In genomic region chr20:35929301-35929700, GRCh38 we compare ENCODE assay signal across 22 cellular contexts. TPM values are rescaled to one million over a fixed set of nuclear protein-coding genes. Genes with fewer than 3 reads are reported as not detected.
DNase-seq lines count a peak whose midpoint lies in the region; ATAC-seq and TF ChIP-seq lines count a peak whose summit lies in the region.
"Had no signal": no experiment of that assay in that cellular context is flagged by ENCODE, and none has a peak within 500 bp of the region (broad histone marks: within the 10 kb centered on the region; RNA-seq: fewer than 3 reads in every experiment).

No MANE protein-coding gene starts in this region.

- no peaks in the 10 kb centered on the region for H3K27me3 ChIP-seq in naive thymus-derived CD4-positive, alpha-beta T cell (ENCODE audit: control insufficient read depth in 2 of 2, insufficient read depth in 2 of 2, low read length in 2 of 2)
- H3K27me3 ChIP-seq: BLaER1 had no signal

- no peaks in the 10 kb centered on the region for H3K9me3 Mint-ChIP-seq in activated naive CD8-positive, alpha-beta T cell (ENCODE audit: low read depth)
- H3K9me3 Mint-ChIP-seq in activated naive CD8-positive, alpha-beta T cell treated with anti-CD3 and anti-CD28 coated beads for 36 hours: no peaks in the 10 kb centered on the region
- peaks cover 0 to 3% (median 0%) of the 10 kb centered on the region in 11 donors for H3K9me3 Mint-ChIP-seq in naive thymus-derived CD4-positive, alpha-beta T cell
- H3K9me3 Mint-ChIP-seq: CD14-positive monocyte; CD8-positive, alpha-beta memory T cell; HFFc6 had no signal

- POLR2A ChIA-PET in naive thymus-derived CD4-positive, alpha-beta T cell (lab: Charles Lee): no interaction called here

- peaks cover 12% of the 10 kb centered on the region for H3K36me3 Mint-ChIP-seq in activated naive CD8-positive, alpha-beta T cell
- H3K36me3 Mint-ChIP-seq in activated naive CD8-positive, alpha-beta T cell treated with anti-CD3 and anti-CD28 coated beads for 36 hours: peaks cover 15% of the 10 kb centered on the region
- peaks cover 3 to 51% (median 31%) of the 10 kb centered on the region in 5 donors for H3K36me3 Mint-ChIP-seq in naive thymus-derived CD4-positive, alpha-beta T cell

- CTCF ChIA-PET in naive thymus-derived CD4-positive, alpha-beta T cell (lab: Charles Lee): no interaction called here

- no peaks in the 10 kb centered on the region for H3K4me1 Mint-ChIP-seq in activated naive CD8-positive, alpha-beta T cell (ENCODE audit: low read depth)
- peaks cover 2% of the 10 kb centered on the region for H3K4me1 Mint-ChIP-seq in activated naive CD8-positive, alpha-beta T cell treated with anti-CD3 and anti-CD28 coated beads for 36 hours
- H3K4me1 Mint-ChIP-seq in naive thymus-derived CD4-positive, alpha-beta T cell: peaks cover 0 to 13% (median 4%) of the 10 kb centered on the region in 7 donors
- H3K4me1 Mint-ChIP-seq: CD14-positive monocyte had no signal

- ATAC-seq in naive thymus-derived CD4-positive, alpha-beta T cell: no peak
- ATAC-seq in GM21447 (IDR thresholded peaks at IDR 0.05; ENCODE audit: unreplicated experiment): no peak
- no peak for ATAC-seq in GM19452 (IDR thresholded peaks at IDR 0.05; ENCODE audit: unreplicated experiment)
- ATAC-seq: GM12878, HCT116 had no signal

- no peak overlapping the region for H3K4me3 Mint-ChIP-seq in activated naive CD8-positive, alpha-beta T cell
- H3K4me3 Mint-ChIP-seq in activated naive CD8-positive, alpha-beta T cell treated with anti-CD3 and anti-CD28 coated beads for 36 hours: no peak overlapping the region
- H3K4me3 Mint-ChIP-seq in naive thymus-derived CD4-positive, alpha-beta T cell: no peak overlapping the region
- H3K4me3 Mint-ChIP-seq: CD14-positive monocyte; CD8-positive, alpha-beta memory T cell; HFFc6 had no signal

- H3K9me3 ChIP-seq in naive thymus-derived CD4-positive, alpha-beta T cell (ENCODE audit: control insufficient read depth in 2 of 3, low read length in 3 of 3): no peaks in the 10 kb centered on the region
- H3K9me3 ChIP-seq: BLaER1 had no signal

- peak overlapping the region; percentile 25 for H3K27ac Mint-ChIP-seq in activated naive CD8-positive, alpha-beta T cell
- no peak overlapping the region for H3K27ac Mint-ChIP-seq in activated naive CD8-positive, alpha-beta T cell treated with anti-CD3 and anti-CD28 coated beads for 36 hours
- H3K27ac Mint-ChIP-seq in naive thymus-derived CD4-positive, alpha-beta T cell: peak overlapping the region in 5 of 9 donors; percentile 12 to 75 (median 48)
- H3K27ac Mint-ChIP-seq: HFFc6 had no signal

- intact Hi-C loops in naive thymus-derived CD4-positive, alpha-beta T cell (cut with micrococcal nuclease): no loop called here

- H3K4me3 ChIP-seq in epithelial cell of esophagus (ENCODE audit: low read length): no peak overlapping the region
- no peak overlapping the region for H3K4me3 ChIP-seq in naive thymus-derived CD4-positive, alpha-beta T cell (ENCODE audit: low read length)
- H3K4me3 ChIP-seq: BLaER1, GM12878 had no signal

- TF ChIP-seq CTCF in epithelial cell of esophagus (IDR thresholded peaks at IDR 0.05; ENCODE audit: insufficient read depth, low read depth, low read length, missing control alignments): no peak

- H3K27ac ChIP-seq in naive thymus-derived CD4-positive, alpha-beta T cell (ENCODE audit: low read depth, low read length): no peak overlapping the region
- H3K27ac ChIP-seq: BLaER1 had no signal

- no peak for DNase-seq in activated naive CD8-positive, alpha-beta T cell treated with anti-CD3 and anti-CD28 coated beads for 36 hours
- DNase-seq in epithelial cell of esophagus (ENCODE audit: low read depth): peak; percentile 36
- DNase-seq in naive thymus-derived CD4-positive, alpha-beta T cell: no peak
- DNase-seq in UCSD-AML1 (lab: John Stamatoyannopoulos, UW; ENCODE audit: unreplicated experiment): no peak
- DNase-seq in hypothalamus (lab: John Stamatoyannopoulos, UW): no peak
- DNase-seq: 8988T; CD8-positive, alpha-beta memory T cell; COR-L47; DMS 273 treated with DMSO at 0.1 percent for 48 hours; DMS53; DND-41; EL; GOT3; H7; HFFc6 had no signal

- H3K27me3 Mint-ChIP-seq in activated naive CD8-positive, alpha-beta T cell: no peaks in the 10 kb centered on the region
- no peaks in the 10 kb centered on the region for H3K27me3 Mint-ChIP-seq in activated naive CD8-positive, alpha-beta T cell treated with anti-CD3 and anti-CD28 coated beads for 36 hours
- H3K27me3 Mint-ChIP-seq in naive thymus-derived CD4-positive, alpha-beta T cell: no peaks in the 10 kb centered on the region

- H3K4me1 ChIP-seq in naive thymus-derived CD4-positive, alpha-beta T cell (ENCODE audit: control insufficient read depth in 2 of 2, insufficient read depth in 2 of 2, low read length in 2 of 2): no peaks in the 10 kb centered on the region
- H3K4me1 ChIP-seq: BLaER1 had no signal

- H3K36me3 ChIP-seq in naive thymus-derived CD4-positive, alpha-beta T cell (ENCODE audit: control insufficient read depth in 2 of 3, insufficient read depth in 3 of 3, low read length in 3 of 3): peaks cover 16 to 68% (median 17%) of the 10 kb centered on the region in 3 experiments

RNA-seq across cellular contexts. Expression of gene SCAND1, which starts 25.0 kb away (rescaled TPM):
- total RNA-seq in activated naive CD8-positive, alpha-beta T cell treated with anti-CD3 and anti-CD28 coated beads for 36 hours: 10 to 100 TPM; 47.4 to 47.8 TPM
- 10 to 100 TPM; 41.8 to 56.2 (median 51.7) TPM for total RNA-seq in naive thymus-derived CD4-positive, alpha-beta T cell
- polyA plus RNA-seq in naive thymus-derived CD4-positive, alpha-beta T cell: 100 to 1,000 TPM; 185 to 212 TPM

RNA-seq across cellular contexts. Expression of gene CNBD2, which starts 39.1 kb away (rescaled TPM):
- total RNA-seq in activated naive CD8-positive, alpha-beta T cell treated with anti-CD3 and anti-CD28 coated beads for 36 hours: 1 to 10 TPM; 3.6 to 3.8 TPM
- 10 to 100 TPM in 1 of 5 experiments, 1 to 10 TPM in 4; 2.6 to 10.6 (median 6.5) TPM for total RNA-seq in naive thymus-derived CD4-positive, alpha-beta T cell
- polyA plus RNA-seq in naive thymus-derived CD4-positive, alpha-beta T cell: 1 to 10 TPM; 7.7 to 9.1 TPM
